8 cellular contexts compared by ENCODE assay signal in the genomic region with DNA sequence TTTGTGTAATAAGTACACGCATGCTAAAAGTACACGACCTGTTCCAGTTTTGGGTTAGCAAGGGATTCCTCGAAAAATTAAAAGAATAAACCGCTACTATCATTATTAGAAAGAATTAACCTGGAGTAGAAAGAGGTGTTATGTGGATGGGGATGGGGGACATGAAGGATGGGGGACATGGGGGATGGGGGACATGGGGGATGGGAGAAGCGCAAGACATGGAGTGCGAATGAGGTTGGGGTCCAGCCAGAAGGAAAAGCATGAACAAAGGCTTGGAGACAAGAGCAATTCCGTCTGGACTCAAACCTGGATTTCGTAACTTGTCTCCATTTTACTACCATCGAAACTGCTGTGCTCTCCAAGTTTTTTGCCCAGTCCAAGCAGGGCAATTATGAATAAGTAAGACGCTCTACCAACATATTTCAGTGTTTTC. TPM values are rescaled to one million over a fixed set of nuclear protein-coding genes. Genes with fewer than 3 reads are reported as not detected.
DNase-seq lines count a peak whose midpoint lies in the region; ATAC-seq and TF ChIP-seq lines count a peak whose summit lies in the region.

No MANE protein-coding gene starts in this region.

- DNase-seq in BJ (ENCODE audit: low read depth) (no peak), kidney epithelial cell (ENCODE audit: low read depth) (no peak), testis (no peak), amniotic stem cell (lab: John Stamatoyannopoulos, UW) (no peak), globus pallidus (ENCODE audit: low spot score) (no peak), KBM-7 (no peak)

- H3K36me3 ChIP-seq in BJ (ENCODE audit: control insufficient read depth, insufficient read depth, low read length) (no peaks in the 10 kb centered on the region), kidney epithelial cell (ENCODE audit: control insufficient read depth, insufficient read depth, low read length) (no peaks in the 10 kb centered on the region), testis (ENCODE audit: low read depth, missing control alignments) (no peaks in the 10 kb centered on the region)

- H3K27me3 ChIP-seq in BJ (ENCODE audit: control insufficient read depth, insufficient read depth, low read length) (no peaks in the 10 kb centered on the region), kidney epithelial cell (ENCODE audit: control insufficient read depth, insufficient read depth, low read length) (no peaks in the 10 kb centered on the region), testis (no peaks in the 10 kb centered on the region)

- H3K4me3 ChIP-seq in BJ (ENCODE audit: low read depth, low read length) (peak overlapping the region; percentile 93), kidney epithelial cell (ENCODE audit: low read depth, low read length) (peak overlapping the region; percentile 52), testis (peak overlapping the region; percentile 94 to 96)

- ATAC-seq in HG03139 (IDR thresholded peaks at IDR 0.05; ENCODE audit: unreplicated experiment): peak; percentile 5

- TF ChIP-seq CTCF in BJ (IDR thresholded peaks at IDR 0.05; ENCODE audit: insufficient read depth, low read depth, low read length) (no peak), kidney epithelial cell (IDR thresholded peaks at IDR 0.05; ENCODE audit: insufficient read depth, low read length, poor library complexity, severe bottlenecking) (no peak), testis (IDR thresholded peaks at IDR 0.05) (no peak)

- H3K4me1 ChIP-seq in testis: peaks cover 11% of the 10 kb centered on the region

- TF ChIP-seq POLR2A in testis (IDR thresholded peaks at IDR 0.05): no peak

- H3K27ac ChIP-seq in angular gyrus (ENCODE audit: low read depth, low read length) (peak overlapping the region; percentile 22), testis (peak overlapping the region; percentile 40 to 94)

- POLR2A ChIA-PET in BJ (lab: Charles Lee): interaction anchor here (0.6 kb wide), 1 partner anchor 47 kb away, joined by 4 read pairs; no protein-coding TSS in a partner anchor

- CTCF ChIA-PET in BJ (lab: Yijun Ruan, JAX): interaction anchor here (0.7 kb wide), 1 partner anchor 11 kb away, joined by 3 read pairs; no protein-coding TSS in a partner anchor

- WGBS in testis, 2 donors: 18 to 22% methylated on average over 10 of the region's 10 CpGs

- H3K9me3 ChIP-seq in testis: no peaks in the 10 kb centered on the region

- intact Hi-C loops in testis (cut with DNase I; ENCODE audit: low total_unique reads): no loop called here

- in situ Hi-C loops in KBM-7 (cut with MboI; ENCODE audit: low pct_unique_long_range_greater_than_20kb, low sequenced_read_pairs): no loop called here

RNA-seq across cellular contexts. Expression of gene KDM1A, which starts 0.6 kb away (rescaled TPM):
- polyA plus RNA-seq in BJ (2011; rRNA removed) (52.2 and 58.5 TPM in 2 replicates), testis (ENCODE audit: insufficient read depth, low read depth, low replicate concordance) (238 TPM)
- polyA minus RNA-seq in BJ (2011; rRNA and poly(A)+ RNA removed): 45.3 and 47.7 TPM in 2 replicates
- total RNA-seq in kidney epithelial cell (111 and 122 TPM in 2 replicates), testis (100 to 1,000 TPM; 131 to 157 TPM)

RNA-seq across cellular contexts. Expression of gene TEX46, which starts 3.0 kb away (rescaled TPM):
- polyA plus RNA-seq in BJ (2011; rRNA removed) (not detected in 2 replicates), testis (ENCODE audit: insufficient read depth, low read depth, low replicate concordance) (98.6 TPM)
- polyA minus RNA-seq in BJ (2011; rRNA and poly(A)+ RNA removed): not detected in 2 replicates
- total RNA-seq in kidney epithelial cell (not detected in 2 replicates), testis (10 to 100 TPM; 13.8 to 39.9 TPM)

RNA-seq across cellular contexts. Expression of gene LACTBL1, which starts 46.0 kb away (rescaled TPM):
- not detected in 2 replicates for polyA plus RNA-seq in BJ (2011; rRNA removed)
- not detected in 2 replicates for polyA minus RNA-seq in BJ (2011; rRNA and poly(A)+ RNA removed)
- not detected in 2 replicates for total RNA-seq in kidney epithelial cell
- total RNA-seq in testis: 1 to 10 TPM in 1 of 2 donors, under 1 TPM in 1; 0.50 to 1.6 TPM
- polyA plus RNA-seq in testis (ENCODE audit: insufficient read depth, low read depth, low replicate concordance): not detected

Comparison
In these comparisons a context has a peak if more than half of its experiments do, and no peak if none do; other contexts are left out.
1. RNA of gene TEX46, which starts 3.0 kb away (total RNA-seq): 13.8 to 39.9 TPM in testis; not detected in kidney epithelial cell; every median in the first group is over 10 times any median in the second.
2. Peak in every context shown above with its lines, with median percentiles within 50 percentile points of each other: H3K4me3 ChIP-seq.